13 cellular contexts compared by ENCODE assay signal in the genomic region with DNA sequence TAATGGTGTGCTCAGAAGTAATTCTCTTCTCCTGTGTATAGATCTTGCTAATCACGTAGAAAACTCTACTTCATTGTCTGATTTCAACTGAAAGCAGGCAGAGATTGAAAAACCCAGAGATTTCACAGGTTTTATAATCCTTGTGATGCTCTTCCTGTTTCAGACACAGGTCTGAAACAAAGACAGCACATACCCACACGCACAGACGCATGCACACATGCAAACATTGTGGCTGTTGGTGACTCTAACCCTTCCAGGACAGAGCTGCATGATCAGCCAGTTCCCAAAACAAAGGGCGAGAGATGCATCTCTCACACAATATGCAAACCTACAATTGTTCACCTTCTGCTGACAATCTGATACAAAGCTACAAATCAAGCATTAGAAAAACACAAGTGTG. TPM values are rescaled to one million over a fixed set of nuclear protein-coding genes. Genes with fewer than 3 reads are reported as not detected.
A peak's percentile ranks its signal among the peaks of the same experiment; 100 is the strongest.
DNase-seq lines count a peak whose midpoint lies in the region; ATAC-seq and TF ChIP-seq lines count a peak whose summit lies in the region.
"Had no signal": no experiment of that assay in that cellular context is flagged by ENCODE, and none has a peak within 500 bp of the region (broad histone marks: within the 10 kb centered on the region; RNA-seq: fewer than 3 reads in every experiment).

No MANE protein-coding gene starts in this region.

- peak; percentile 37 for DNase-seq in GM12864 (ENCODE audit: low read depth)
- no peak for DNase-seq in NAMALWA (ENCODE audit: low spot score)
- no peak for DNase-seq in NCI-H2029 treated with DMSO at 0.1 percent for 48 hours (lab: John Stamatoyannopoulos, UW)
- no peak for DNase-seq in lower leg skin (ENCODE audit: low spot score in 2 of 2)
- no peak for DNase-seq in HUDEP-2 (lab: John Stamatoyannopoulos, UW; ENCODE audit: unreplicated experiment in 76 of 76)
- DNase-seq: GOT3, KBM-7, naive B cell, SJCRH30 had no signal

- ATAC-seq in GM19328 (IDR thresholded peaks at IDR 0.05; ENCODE audit: unreplicated experiment) (peak; percentile 98), HG02610 (IDR thresholded peaks at IDR 0.05; ENCODE audit: unreplicated experiment) (peak; percentile 99), HG03342 (IDR thresholded peaks at IDR 0.05; ENCODE audit: unreplicated experiment) (peak; percentile 85)
- ATAC-seq: activated CD4-positive, CD25-positive, alpha-beta regulatory T cell treated with anti-CD3 and anti-CD28 coated beads, Interleukin-2, amount 50 U/mL, for 24 hours had no signal

- intact Hi-C loops in lower leg skin (cut with DNase I; ENCODE audit: low total_unique reads), result no loop called here

- no peak for TF ChIP-seq CTCF in GM12864 (IDR thresholded peaks at IDR 0.05; ENCODE audit: low read depth, low read length, missing control alignments)
- TF ChIP-seq CTCF in lower leg skin (IDR thresholded peaks at IDR 0.05), result no peak

- 73 to 83% methylated on average over 4 of the region's 4 CpGs for WGBS in lower leg skin, 2 donors

- TF ChIP-seq POLR2A in lower leg skin (IDR thresholded peaks at IDR 0.05), result no peak

- H3K4me3 ChIP-seq in GM12864 (ENCODE audit: low read depth, low read length), result no peak overlapping the region
- H3K4me3 ChIP-seq in lower leg skin (ENCODE audit: low read depth, poor library complexity, severe bottlenecking), result no peak overlapping the region
- H3K4me3 ChIP-seq: SJCRH30 had no signal

RNA-seq across cellular contexts. Expression of a gene that starts 11.1 kb away (rescaled TPM):
- total RNA-seq in lower leg skin, result under 1 TPM; 0.29 to 0.81 (median 0.38) TPM
